Comparison of ENCODE assay signal across 24 cellular contexts in genomic region chr7:158638001-158638400, GRCh38. TPM values are rescaled to one million over a fixed set of nuclear protein-coding genes. Genes with fewer than 3 reads are reported as not detected.
"Had no signal": no experiment of that assay in that cellular context is flagged by ENCODE, and none has a peak within 500 bp of the region (broad histone marks: within the 10 kb centered on the region; RNA-seq: fewer than 3 reads in every experiment).

No MANE protein-coding gene starts in this region.

- ATAC-seq: activated CD4-positive, CD25-positive, alpha-beta regulatory T cell treated with anti-CD3 and anti-CD28 coated beads, Interleukin-2, amount 50 U/mL, for 24 hours; activated T-cell treated with anti-CD3 and anti-CD28 coated beads, Interleukin-2, amount 50 U/mL, for 4 hours; heart left ventricle; lower lobe of right lung; naive thymus-derived CD4-positive, alpha-beta T cell; stimulated activated naive B cell treated with anti-CD40 and anti-IgM and Interleukin-4, amounts not matched to agents 10 μg/mL and 1 μg/mL and 100 μg/mL, for 72 hours had no signal

- H3K9me3 Mint-ChIP-seq: activated naive CD8-positive, alpha-beta T cell treated with anti-CD3 and anti-CD28 coated beads for 36 hours; activated T-cell treated with anti-CD3 and anti-CD28 coated beads, Interleukin-2, amount 50 U/mL, for 4 hours; activated T-helper 2 cell treated with anti-CD3 and anti-CD28 coated beads, Interferon-gamma antibody, Interleukin-2, Interleukin-4, amounts not matched to agents 10 μg/mL and 5 μg/mL and 100 μg/mL, durations not matched to agents 14 hours and 24 hours and 36 hours; endodermal cell; naive thymus-derived CD4-positive, alpha-beta T cell; neural crest cell; stimulated activated naive B cell treated with anti-CD40 and anti-IgM and Interleukin-4, amounts not matched to agents 10 μg/mL and 1 μg/mL and 100 μg/mL, for 72 hours; type B pancreatic cell had no signal

- DNase-seq: activated CD4-positive, alpha-beta T cell treated with anti-CD3 and anti-CD28 coated beads, Interleukin-2, amount 50 U/mL, for 48 hours; activated CD8-positive, alpha-beta memory T cell treated with anti-CD3 and anti-CD28 coated beads, Interleukin-2, amount 50 U/mL, for 48 hours; activated naive CD4-positive, alpha-beta T cell; activated naive CD8-positive, alpha-beta T cell treated with anti-CD3 and anti-CD28 coated beads for 36 hours; activated T-cell treated with anti-CD3 and anti-CD28 coated beads, Interleukin-2, amount 50 U/mL, for 4 hours; amniotic stem cell; endodermal cell; heart left ventricle; lower lobe of right lung; naive thymus-derived CD4-positive, alpha-beta T cell; occipital lobe; sigmoid colon; stimulated activated CD4-positive, alpha-beta T cell treated with anti-CD3 and anti-CD28 coated beads, Interleukin-15, amount 100 ng/mL, for 24 hours; stimulated activated naive B cell treated with anti-CD40 and anti-IgM and Interleukin-4, amounts not matched to agents 10 μg/mL and 1 μg/mL and 100 μg/mL, for 72 hours; testis had no signal

- H3K4me1 Mint-ChIP-seq: activated naive CD8-positive, alpha-beta T cell treated with anti-CD3 and anti-CD28 coated beads for 36 hours; endodermal cell; neural crest cell had no signal

- H3K36me3 ChIP-seq: lower lobe of right lung, vagina had no signal

- H3K4me3 ChIP-seq: coronary artery, heart left ventricle, lower lobe of right lung, sigmoid colon, smooth muscle cell, testis, vagina had no signal

- H3K27ac ChIP-seq: coronary artery, heart left ventricle, lower lobe of right lung, sigmoid colon, testis, vagina had no signal

- H3K4me1 ChIP-seq: heart left ventricle, lower lobe of right lung, sigmoid colon, testis, vagina had no signal

- H3K27me3 ChIP-seq: heart left ventricle, sigmoid colon, testis, vagina had no signal

- H3K27me3 Mint-ChIP-seq: activated naive CD8-positive, alpha-beta T cell treated with anti-CD3 and anti-CD28 coated beads for 36 hours; naive thymus-derived CD4-positive, alpha-beta T cell; stimulated activated naive B cell treated with anti-CD40 and anti-IgM and Interleukin-4, amounts not matched to agents 10 μg/mL and 1 μg/mL and 100 μg/mL, for 72 hours; type B pancreatic cell had no signal

- H3K4me3 Mint-ChIP-seq: activated naive CD8-positive, alpha-beta T cell treated with anti-CD3 and anti-CD28 coated beads for 36 hours; activated T-cell treated with anti-CD3 and anti-CD28 coated beads, Interleukin-2, amount 50 U/mL, for 4 hours; endodermal cell; naive thymus-derived CD4-positive, alpha-beta T cell; neural crest cell; stimulated activated naive B cell treated with anti-CD40 and anti-IgM and Interleukin-4, amounts not matched to agents 10 μg/mL and 1 μg/mL and 100 μg/mL, for 72 hours; type B pancreatic cell had no signal

- H3K9me3 ChIP-seq: heart left ventricle, lower lobe of right lung, sigmoid colon, testis, vagina had no signal

- H3K27ac Mint-ChIP-seq: activated naive CD8-positive, alpha-beta T cell treated with anti-CD3 and anti-CD28 coated beads for 36 hours; activated T-helper 2 cell treated with anti-CD3 and anti-CD28 coated beads, Interferon-gamma antibody, Interleukin-2, Interleukin-4, amounts not matched to agents 10 μg/mL and 5 μg/mL and 100 μg/mL, durations not matched to agents 14 hours and 24 hours and 36 hours; endodermal cell; naive thymus-derived CD4-positive, alpha-beta T cell; stimulated activated naive B cell treated with anti-CD40 and anti-IgM and Interleukin-4, amounts not matched to agents 10 μg/mL and 1 μg/mL and 100 μg/mL, for 72 hours; type B pancreatic cell had no signal

- H3K4me2 ChIP-seq: smooth muscle cell had no signal

RNA-seq across cellular contexts. Expression of gene PTPRN2, which starts 50.4 kb away (rescaled TPM):
- total RNA-seq: fibroblast of villous mesenchyme had no signal
- polyA plus RNA-seq: keratinocyte had no signal
